28 cellular contexts compared by ENCODE assay signal in the genomic region with DNA sequence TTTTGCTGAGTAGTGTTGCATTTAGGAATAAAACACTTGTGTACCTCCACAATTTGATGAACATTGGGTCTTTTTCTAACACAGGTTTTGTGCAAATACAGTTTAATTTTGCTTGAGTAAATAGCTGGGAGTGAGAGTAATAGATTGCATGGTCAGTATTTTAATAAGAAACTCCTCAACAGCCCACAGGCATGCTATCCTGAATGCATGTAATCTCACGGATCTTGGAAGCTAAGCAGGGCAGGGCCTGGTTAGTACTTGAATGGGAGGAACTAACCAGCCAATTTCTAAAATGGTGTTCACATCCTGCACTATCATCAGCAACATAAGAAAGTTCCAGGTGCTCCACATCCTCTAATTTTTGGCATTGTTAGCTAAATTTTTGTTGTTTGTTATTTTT.
"Had no signal": no experiment of that assay in that cellular context is flagged by ENCODE, and none has a peak within 500 bp of the region (broad histone marks: within the 10 kb centered on the region; RNA-seq: fewer than 3 reads in every experiment).

No MANE protein-coding gene starts in this region.

- H3K9me3 ChIP-seq: colonic mucosa, gastrocnemius medialis, pancreas, prostate gland, sigmoid colon, stomach, thyroid gland, upper lobe of right lung had no signal

- H3K27me3 ChIP-seq: colonic mucosa, gastrocnemius medialis, pancreas, sigmoid colon, stomach, thyroid gland, upper lobe of right lung had no signal

- H3K4me1 ChIP-seq: colonic mucosa, gastrocnemius medialis, pancreas, prostate gland, sigmoid colon, stomach, thyroid gland, upper lobe of right lung had no signal

- H3K36me3 ChIP-seq: colonic mucosa, gastrocnemius medialis, pancreas, prostate gland, sigmoid colon, stomach, thyroid gland, upper lobe of right lung had no signal

- ATAC-seq: activated CD4-positive, alpha-beta T cell treated with anti-CD3 and anti-CD28 coated beads for 36 hours; activated naive CD4-positive, alpha-beta T cell treated with anti-CD3 and anti-CD28 coated beads, Interleukin-2, amount 50 U/mL, for 72 hours; activated T-cell treated with anti-CD3 and anti-CD28 coated beads, Interleukin-2, amount 50 U/mL, for 72 hours; gastrocnemius medialis; left cardiac atrium; naive thymus-derived CD4-positive, alpha-beta T cell; pancreas; stimulated activated memory B cell treated with anti-CD40 and anti-IgM and Interleukin-4, amounts not matched to agents 10 μg/mL and 1 μg/mL and 100 μg/mL, for 72 hours; upper lobe of right lung had no signal

- H3K27ac ChIP-seq: colonic mucosa, gastrocnemius medialis, pancreas, prostate gland, sigmoid colon, stomach, thyroid gland, upper lobe of right lung had no signal

- DNase-seq: activated CD4-positive, alpha-beta T cell treated with anti-CD3 and anti-CD28 coated beads for 36 hours; activated CD4-positive, alpha-beta T cell treated with anti-CD3 and anti-CD28 coated beads, Interleukin-2, amount 50 U/mL, for 4 hours; activated CD4-positive, CD25-positive, alpha-beta regulatory T cell; activated naive CD4-positive, alpha-beta T cell; activated T-cell treated with anti-CD3 and anti-CD28 coated beads for 4 hours; activated T-cell treated with anti-CD3 and anti-CD28 coated beads, Interleukin-2, amount 50 U/mL, for 72 hours; colonic mucosa; effector CD8-positive, alpha-beta T cell; erythroblast; gastrocnemius medialis; glutamatergic neuron; left cardiac atrium; midbrain; naive thymus-derived CD4-positive, alpha-beta T cell; nucleus accumbens; pancreas; retina; sigmoid colon; small intestine; stimulated activated CD4-positive, alpha-beta T cell treated with anti-CD3 and anti-CD28 coated beads, Interleukin-1b, Interleukin-23, amount 100 ng/mL, for 48 hours; stimulated activated CD4-positive, alpha-beta T cell treated with anti-CD3 and anti-CD28 coated beads, Interleukin-4, amount 100 ng/mL, for 4 hours; stimulated activated CD8-positive, alpha-beta memory T cell treated with anti-CD3 and anti-CD28 coated beads, Interleukin-4, amount 100 ng/mL, for 48 hours; stomach; thyroid gland; upper lobe of right lung had no signal

- H3K4me3 ChIP-seq: colonic mucosa, gastrocnemius medialis, pancreas, prostate gland, sigmoid colon, stomach, thyroid gland, upper lobe of right lung had no signal
